ENCODE assay signal across 8 cellular contexts in the genomic region with DNA sequence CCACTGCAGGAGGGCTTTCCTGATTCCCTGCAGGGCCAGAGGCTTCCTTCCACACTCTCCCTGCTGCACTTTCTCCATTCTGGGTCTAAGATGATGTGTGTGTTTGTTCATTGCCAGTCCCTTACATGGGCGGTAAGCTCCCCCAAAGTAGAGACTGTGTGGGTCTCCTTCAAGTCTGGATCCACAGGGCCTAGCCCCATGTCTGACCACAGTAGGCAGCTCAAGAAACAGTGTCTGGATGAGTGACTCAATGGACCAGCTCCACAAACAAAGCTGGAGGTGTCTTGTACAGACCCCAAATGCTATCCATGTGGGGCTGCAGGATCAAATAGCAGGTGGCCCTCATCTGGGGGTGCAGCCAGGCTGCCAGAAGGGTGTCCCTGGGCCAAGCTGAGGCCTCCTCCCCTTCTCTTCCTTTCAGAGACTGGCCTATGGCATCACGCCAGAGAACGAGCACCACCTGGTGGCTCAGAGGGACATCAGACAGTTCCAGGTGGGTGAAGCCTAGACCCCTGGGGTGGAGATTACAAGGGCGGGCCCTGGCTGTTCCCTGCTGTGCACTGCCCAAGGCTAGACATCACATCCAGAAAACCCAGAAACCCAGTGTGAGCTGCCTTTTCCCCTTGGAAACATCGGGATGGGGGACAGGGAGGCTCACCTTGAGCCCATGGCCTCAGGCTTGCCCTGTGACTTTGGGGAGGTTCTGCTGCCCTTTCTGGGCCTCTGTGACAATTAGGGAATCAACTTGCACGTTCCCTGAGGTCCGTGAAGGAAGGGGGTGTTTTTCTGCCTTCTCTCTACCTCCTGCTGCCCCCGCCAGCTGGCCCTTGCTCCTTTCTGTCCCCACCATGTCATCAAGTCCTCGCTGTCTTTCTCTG. TPM values are rescaled to one million over a fixed set of nuclear protein-coding genes. Genes with fewer than 3 reads are reported as not detected.
DNase-seq lines count a peak whose midpoint lies in the region; ATAC-seq and TF ChIP-seq lines count a peak whose summit lies in the region.

No MANE protein-coding gene starts in this region.

- TF ChIP-seq POLR2A in tibial nerve (IDR thresholded peaks at IDR 0.05): no peak

- peak; percentile 77 for TF ChIP-seq CTCF in GM06990 (IDR thresholded peaks at IDR 0.05; ENCODE audit: insufficient read depth, low read length, poor library complexity, severe bottlenecking)
- TF ChIP-seq CTCF in LNCAP (IDR thresholded peaks at IDR 0.05): peak; percentile 86
- TF ChIP-seq CTCF in tibial nerve (IDR thresholded peaks at IDR 0.05): peak in 4 of 5 experiments; percentile 21 to 65 (median 48)

- no peak overlapping the region for H3K4me3 ChIP-seq in GM06990 (replicated peaks; ENCODE audit: low read depth, low read length)
- no peak overlapping the region for H3K4me3 ChIP-seq in tibial nerve

- no peaks in the 10 kb centered on the region for H3K36me3 ChIP-seq in GM06990 (ENCODE audit: control insufficient read depth, insufficient read depth, low read length)
- no peaks in the 10 kb centered on the region for H3K36me3 ChIP-seq in tibial nerve

- peaks cover 5 to 18% of the 10 kb centered on the region in 2 donors for H3K27me3 Mint-ChIP-seq in effector memory CD8-positive, alpha-beta T cell

- H3K9me3 Mint-ChIP-seq in effector memory CD8-positive, alpha-beta T cell: no peaks in the 10 kb centered on the region

- no peaks in the 10 kb centered on the region for H3K9me3 ChIP-seq in tibial nerve

- H3K4me1 ChIP-seq in tibial nerve: peaks cover 0 to 3% (median 0%) of the 10 kb centered on the region in 4 donors

- TF ChIP-seq EP300 in tibial nerve (IDR thresholded peaks at IDR 0.05): no peak

- ATAC-seq in GM21515 (IDR thresholded peaks at IDR 0.05; ENCODE audit: unreplicated experiment): peak; percentile 68
- peak; percentile 46 for ATAC-seq in effector memory CD8-positive, alpha-beta T cell (replicated peaks)

- H3K4me1 Mint-ChIP-seq in effector memory CD8-positive, alpha-beta T cell (ENCODE audit: low read depth in 2 of 2): peaks cover 0 to 6% of the 10 kb centered on the region in 2 donors

- WGBS in tibial nerve, 2 donors: 71 to 85% methylated on average over 8 to 9 of the region's 9 CpGs

- no peak overlapping the region for H3K4me3 Mint-ChIP-seq in effector memory CD8-positive, alpha-beta T cell

- H3K27ac ChIP-seq in tibial nerve: no peak overlapping the region

- no peaks in the 10 kb centered on the region for H3K36me3 Mint-ChIP-seq in effector memory CD8-positive, alpha-beta T cell (ENCODE audit: insufficient read depth)

- no peak for DNase-seq in GM06990 (ENCODE audit: extremely low read depth, insufficient read length)
- peak; percentile 68 for DNase-seq in SW480 (ENCODE audit: low spot score)
- peak; percentile 15 to 17 (median 17) for DNase-seq in effector memory CD8-positive, alpha-beta T cell
- peak; percentile 38 for DNase-seq in myocyte (ENCODE audit: low read depth)
- DNase-seq in tibial nerve (ENCODE audit: low spot score in 2 of 2): peak in 1 of 2 donors; percentile 48
- no peak for DNase-seq in OCI-M2 (lab: John Stamatoyannopoulos, UW; ENCODE audit: unreplicated experiment)

- H3K27ac Mint-ChIP-seq in effector memory CD8-positive, alpha-beta T cell: peak overlapping the region in 1 of 2 donors; percentile 30

- H3K27me3 ChIP-seq in GM06990 (replicated peaks; ENCODE audit: control insufficient read depth, insufficient read depth, low read length) (no peaks in the 10 kb centered on the region; the same call in 1 of the 2 replicates), tibial nerve (no peaks in the 10 kb centered on the region)

RNA-seq across cellular contexts. Expression of gene SLC6A2, which starts 45.9 kb away (rescaled TPM):
- not detected in 2 replicates for total RNA-seq in myocyte
- polyA plus RNA-seq in myocyte (2012): not detected
- total RNA-seq in tibial nerve: under 1 TPM in 3 of 4 donors, not detected in 1; 0.22 to 0.59 (median 0.30) TPM

Comparison
In these comparisons a context has a peak if more than half of its experiments do, and no peak if none do; other contexts are left out.
1. DNase-seq: peak in SW480 (single experiment), effector memory CD8-positive, alpha-beta T cell (3 of 3) and myocyte (single experiment); none in GM06990 (single experiment) and OCI-M2 (single experiment).
2. Peak in every context shown above with its lines, with median percentiles within 50 percentile points of each other: CTCF ChIP-seq.